In the genomic region with DNA sequence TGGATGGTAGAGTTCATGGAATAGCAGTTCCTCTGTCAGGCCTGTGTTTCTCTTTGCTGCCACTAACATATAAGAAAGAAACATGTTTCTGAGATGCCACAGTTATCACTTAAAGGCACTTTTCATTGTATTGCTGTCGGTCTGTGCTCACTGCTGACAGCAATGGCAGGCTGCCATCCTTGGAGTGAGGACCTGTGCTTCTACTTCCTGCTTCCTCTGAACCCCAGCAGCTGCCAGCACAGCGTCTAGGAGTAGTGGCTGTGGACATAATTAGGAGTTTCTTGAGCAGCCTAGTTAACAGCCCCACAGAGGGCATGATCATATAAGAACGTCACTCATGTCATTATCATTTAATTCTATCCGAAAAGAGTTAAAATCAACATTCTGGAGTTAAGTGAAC, we compare ENCODE assay signal across 19 cellular contexts. TPM values are rescaled to one million over a fixed set of nuclear protein-coding genes. Genes with fewer than 3 reads are reported as not detected.
"Had no signal": no experiment of that assay in that cellular context is flagged by ENCODE, and none has a peak within 500 bp of the region (broad histone marks: within the 10 kb centered on the region; RNA-seq: fewer than 3 reads in every experiment).

No MANE protein-coding gene starts in this region.

- H2AFZ ChIP-seq: PC-9 had no signal

- H3K9me3 Mint-ChIP-seq: activated CD4-positive, alpha-beta memory T cell treated with anti-CD3 and anti-CD28 coated beads for 36 hours; activated CD4-positive, alpha-beta T cell treated with anti-CD3 and anti-CD28 coated beads, Interleukin-2, amount 10 ng/mL, durations not matched to agents 7 days and 5 days; activated T-helper 17 cell treated with anti-CD3 and anti-CD28 coated beads, Interleukin-2, amount 50 U/mL, for 72 hours had no signal

- H3K4me3 Mint-ChIP-seq: activated CD4-positive, alpha-beta memory T cell treated with anti-CD3 and anti-CD28 coated beads for 36 hours; activated CD4-positive, alpha-beta T cell treated with anti-CD3 and anti-CD28 coated beads, Interleukin-2, amount 10 ng/mL, durations not matched to agents 7 days and 5 days; activated T-helper 17 cell treated with anti-CD3 and anti-CD28 coated beads, Interleukin-2, amount 50 U/mL, for 72 hours had no signal

- H3K36me3 ChIP-seq: ascending aorta, brain microvascular endothelial cell, cardiac muscle cell, MG63 had no signal

- H3K4me1 Mint-ChIP-seq: activated CD4-positive, alpha-beta T cell treated with anti-CD3 and anti-CD28 coated beads, Interleukin-2, amount 10 ng/mL, durations not matched to agents 7 days and 5 days had no signal

- ATAC-seq: activated T-helper 17 cell treated with anti-CD3 and anti-CD28 coated beads, Interleukin-2, amount 50 U/mL, for 72 hours had no signal

- DNase-seq: activated CD4-positive, alpha-beta memory T cell treated with anti-CD3 and anti-CD28 coated beads for 36 hours; activated CD4-positive, alpha-beta T cell treated with anti-CD3 and anti-CD28 coated beads, Interleukin-2, amount 10 ng/mL, durations not matched to agents 7 days and 5 days; activated CD4-positive, CD25-positive, alpha-beta regulatory T cell; activated CD8-positive, alpha-beta memory T cell treated with anti-CD3 and anti-CD28 coated beads for 24 hours; activated gamma-delta T cell treated with Interleukin-2 at 50 U/mL for 16 hours; activated naive CD4-positive, alpha-beta T cell treated with anti-CD3 and anti-CD28 coated beads, Interleukin-2, amount 50 U/mL, for 16 hours; activated T-cell treated with anti-CD3 and anti-CD28 coated beads for 4 hours; activated T-cell treated with anti-CD3 and anti-CD28 coated beads, Interleukin-2, amount 50 U/mL, for 48 hours; MG63; NCI-H1436; NCI-H2081 treated with DMSO at 0.1 percent for 48 hours; PC-9 had no signal

- H3K27me3 ChIP-seq: ascending aorta, brain microvascular endothelial cell, MG63 had no signal

- H3K4me2 ChIP-seq: KMS-11, PC-9 had no signal

- H3K9ac ChIP-seq: KMS-11 had no signal

- H3K4me3 ChIP-seq: ascending aorta, cardiac muscle cell, MG63, PC-9 had no signal

- H3K27ac ChIP-seq: ascending aorta, brain microvascular endothelial cell, cardiac muscle cell, KMS-11, PC-9 had no signal

- H3K4me1 ChIP-seq: ascending aorta had no signal

- H3K9me3 ChIP-seq: ascending aorta, MG63 had no signal

- H3K27ac Mint-ChIP-seq: activated CD4-positive, alpha-beta memory T cell treated with anti-CD3 and anti-CD28 coated beads for 36 hours; activated CD4-positive, alpha-beta T cell treated with anti-CD3 and anti-CD28 coated beads, Interleukin-2, amount 10 ng/mL, durations not matched to agents 7 days and 5 days; activated T-helper 17 cell treated with anti-CD3 and anti-CD28 coated beads, Interleukin-2, amount 50 U/mL, for 72 hours had no signal

- H3K36me3 Mint-ChIP-seq: activated CD4-positive, alpha-beta memory T cell treated with anti-CD3 and anti-CD28 coated beads for 36 hours had no signal

RNA-seq across cellular contexts. Expression of a gene that starts 30.5 kb away (rescaled TPM):
- total RNA-seq: activated CD4-positive, alpha-beta memory T cell treated with anti-CD3 and anti-CD28 coated beads for 36 hours; activated CD4-positive, alpha-beta T cell treated with anti-CD3 and anti-CD28 coated beads, Interleukin-2, amount 10 ng/mL, durations not matched to agents 7 days and 5 days; activated T-helper 17 cell treated with anti-CD3 and anti-CD28 coated beads, Interleukin-2, amount 50 U/mL, for 72 hours; ascending aorta; cardiac muscle cell; PC-9; SK-MEL-5; T-helper 2 cell treated with Interferon-gamma antibody and Interleukin-4, amounts not matched to agents 100 ng/mL and 5 ng/mL, for 36 hours had no signal
- polyA plus RNA-seq: cardiac muscle cell had no signal
